ENCODE assay signal across 10 cellular contexts in genomic region chr6:28351087-28351486, GRCh38. TPM values are rescaled to one million over a fixed set of nuclear protein-coding genes. Genes with fewer than 3 reads are reported as not detected.
DNase-seq lines count a peak whose midpoint lies in the region; ATAC-seq, FAIRE-seq and TF ChIP-seq lines count a peak whose summit lies in the region.
"Had no signal": no experiment of that assay in that cellular context is flagged by ENCODE, and none has a peak within 500 bp of the region (broad histone marks: within the 10 kb centered on the region; RNA-seq: fewer than 3 reads in every experiment).

No MANE protein-coding gene starts in this region.

- no peak for TF ChIP-seq CTCF in activated CD8-positive, alpha-beta T cell treated with anti-CD3 and anti-CD28 coated beads for 36 hours (IDR thresholded peaks at IDR 0.05)
- TF ChIP-seq CTCF in kidney (IDR thresholded peaks at IDR 0.05; ENCODE audit: borderline replicate concordance, extremely low read depth, insufficient read depth) (no peak), transverse colon (IDR thresholded peaks at IDR 0.05) (no peak)

- H3K36me3 ChIP-seq in kidney (ENCODE audit: control insufficient read depth in 1 of 2, insufficient read depth in 2 of 2, low read length in 2 of 2) (no peaks in the 10 kb centered on the region), transverse colon (no peaks in the 10 kb centered on the region), aorta (ENCODE audit: control insufficient read depth in 1 of 2, insufficient read depth in 2 of 2, low read length in 1 of 2) (no peaks in the 10 kb centered on the region)

- peak overlapping the region; percentile 97 to 98 for H3K4me3 ChIP-seq in kidney (ENCODE audit: low read length in 2 of 2)
- H3K4me3 ChIP-seq in transverse colon = peak overlapping the region in 1 of 4 donors; percentile 84
- no peak overlapping the region for H3K4me3 ChIP-seq in aorta (ENCODE audit: low read length in 2 of 2)

- no peak for TF ChIP-seq EP300 in transverse colon (IDR thresholded peaks at IDR 0.05; ENCODE audit: low read depth)

- DNase-seq in activated naive CD4-positive, alpha-beta T cell treated with anti-CD3 and anti-CD28 coated beads, Interleukin-2, amount 10 ng/mL, durations not matched to agents 7 days and 5 days = no peak
- DNase-seq in activated naive CD4-positive, alpha-beta T cell treated with Interleukin-2 at 50 U/mL for 16 hours = no peak
- DNase-seq in activated CD8-positive, alpha-beta T cell treated with anti-CD3 and anti-CD28 coated beads for 36 hours = no peak
- DNase-seq in kidney (no peak), transverse colon (no peak), aorta (no peak)

- CTCF ChIA-PET in activated naive CD4-positive, alpha-beta T cell treated with anti-CD3 and anti-CD28 coated beads, Interleukin-2, amount 10 ng/mL, durations not matched to agents 7 days and 5 days (lab: Charles Lee) = interaction anchor here (1.2 kb wide), 1 partner anchor 11 kb away, joined by 3 read pairs; no protein-coding TSS in a partner anchor
- CTCF ChIA-PET in activated CD8-positive, alpha-beta T cell treated with anti-CD3 and anti-CD28 coated beads for 36 hours (lab: Charles Lee) = no interaction called here

- no peak overlapping the region for H3K9ac ChIP-seq in kidney (ENCODE audit: low read length in 2 of 2)

- peaks cover 6 to 18% of the 10 kb centered on the region in 2 donors for H3K4me1 ChIP-seq in kidney (ENCODE audit: control insufficient read depth in 1 of 2, insufficient read depth in 1 of 2, low read depth in 1 of 2, low read length in 2 of 2)
- peaks cover 17 to 32% (median 24%) of the 10 kb centered on the region in 4 donors for H3K4me1 ChIP-seq in transverse colon
- H3K4me1 ChIP-seq in aorta (ENCODE audit: control insufficient read depth in 1 of 2, insufficient read depth in 2 of 2, low read length in 2 of 2) = no peaks in the 10 kb centered on the region

- H3K4me3 Mint-ChIP-seq in activated naive CD4-positive, alpha-beta T cell treated with anti-CD3 and anti-CD28 coated beads, Interleukin-2, amount 10 ng/mL, durations not matched to agents 7 days and 5 days = peak overlapping the region; percentile 97
- H3K4me3 Mint-ChIP-seq in activated CD8-positive, alpha-beta T cell treated with anti-CD3 and anti-CD28 coated beads for 36 hours = peak overlapping the region; percentile 98

- peaks cover 42% of the 10 kb centered on the region for H3K4me1 Mint-ChIP-seq in activated naive CD4-positive, alpha-beta T cell treated with anti-CD3 and anti-CD28 coated beads, Interleukin-2, amount 10 ng/mL, durations not matched to agents 7 days and 5 days
- peaks cover 29% of the 10 kb centered on the region for H3K4me1 Mint-ChIP-seq in activated CD8-positive, alpha-beta T cell treated with anti-CD3 and anti-CD28 coated beads for 36 hours (ENCODE audit: low read depth)

- peaks cover 18% of the 10 kb centered on the region for H3K36me3 Mint-ChIP-seq in activated naive CD4-positive, alpha-beta T cell treated with anti-CD3 and anti-CD28 coated beads, Interleukin-2, amount 10 ng/mL, durations not matched to agents 7 days and 5 days
- no peaks in the 10 kb centered on the region for H3K36me3 Mint-ChIP-seq in activated CD8-positive, alpha-beta T cell treated with anti-CD3 and anti-CD28 coated beads for 36 hours (ENCODE audit: low read depth)

- peak overlapping the region; percentile 94 for H3K27ac Mint-ChIP-seq in activated naive CD4-positive, alpha-beta T cell treated with anti-CD3 and anti-CD28 coated beads, Interleukin-2, amount 10 ng/mL, durations not matched to agents 7 days and 5 days
- H3K27ac Mint-ChIP-seq in activated CD8-positive, alpha-beta T cell treated with anti-CD3 and anti-CD28 coated beads for 36 hours = no peak overlapping the region

- no peak overlapping the region for H3K27ac ChIP-seq in kidney (ENCODE audit: low read depth in 2 of 2, low read length in 2 of 2)
- H3K27ac ChIP-seq in transverse colon = peak overlapping the region; percentile 31 to 85 (median 84)
- no peak overlapping the region for H3K27ac ChIP-seq in aorta (ENCODE audit: low read depth in 1 of 2, low read length in 2 of 2)

- TF ChIP-seq POLR2A in transverse colon (IDR thresholded peaks at IDR 0.05) = no peak

- POLR2A ChIA-PET in activated CD8-positive, alpha-beta T cell treated with anti-CD3 and anti-CD28 coated beads for 36 hours (lab: Charles Lee) = interaction anchor here (1.5 kb wide), 1 partner anchor 16 kb away, joined by 5 read pairs; the partner anchor contains the start of gene ZSCAN31

- intact Hi-C loops in activated CD8-positive, alpha-beta T cell treated with anti-CD3 and anti-CD28 coated beads for 36 hours (cut with micrococcal nuclease) = loop anchor here (10.0 kb wide), 2 partner anchors 86 to 446 kb away; partner anchors contain the start of gene ZSCAN26
- intact Hi-C loops in kidney (cut with DNase I) = no loop called here
- intact Hi-C loops in transverse colon (cut with DNase I; ENCODE audit: low total_unique reads) = loop anchor here (10.0 kb wide), 1 partner anchor 216 kb away; no protein-coding TSS in a partner anchor
- intact Hi-C loops in aorta (cut with DNase I) = loop anchor here (10.0 kb wide), 1 partner anchor 96 kb away; the partner anchor contains the start of genes NKAPL (in 2 of the 2) and ZKSCAN4 (in 2 of the 2)

- ATAC-seq in activated CD8-positive, alpha-beta T cell treated with anti-CD3 and anti-CD28 coated beads for 36 hours = no peak
- ATAC-seq in GM18909 (IDR thresholded peaks at IDR 0.05; ENCODE audit: poor library complexity, unreplicated experiment) (no peak), aorta (ENCODE audit: low FRiP score) (no peak), GM21447 (IDR thresholded peaks at IDR 0.05; ENCODE audit: unreplicated experiment) (no peak)
- ATAC-seq: stimulated activated memory B cell treated with anti-CD40 and anti-IgM and Interleukin-4, amounts not matched to agents 10 μg/mL and 1 μg/mL and 100 μg/mL, for 72 hours had no signal

- H3K27me3 ChIP-seq in transverse colon (peaks cover 4% of the 10 kb centered on the region), aorta (ENCODE audit: control insufficient read depth in 1 of 2, insufficient read depth in 2 of 2, low read length in 1 of 2) (no peaks in the 10 kb centered on the region)

- FAIRE-seq in kidney (lab: Jason Lieb, UNC) = no peak
- FAIRE-seq: colon had no signal

- WGBS in transverse colon (ENCODE audit: low coverage in 1 of 2), 2 donors = 51 to 73% methylated on average over 2 of the region's 2 CpGs
- 80% methylated on average over 2 of the region's 2 CpGs for WGBS in aorta, 2 donors

- H3K9me3 Mint-ChIP-seq in activated naive CD4-positive, alpha-beta T cell treated with anti-CD3 and anti-CD28 coated beads, Interleukin-2, amount 10 ng/mL, durations not matched to agents 7 days and 5 days = peaks cover 6% of the 10 kb centered on the region
- no peaks in the 10 kb centered on the region for H3K9me3 Mint-ChIP-seq in activated CD8-positive, alpha-beta T cell treated with anti-CD3 and anti-CD28 coated beads for 36 hours

- no peaks in the 10 kb centered on the region for H3K9me3 ChIP-seq in kidney (ENCODE audit: control insufficient read depth in 1 of 2, low read length in 2 of 2)
- no peaks in the 10 kb centered on the region for H3K9me3 ChIP-seq in transverse colon
- no peaks in the 10 kb centered on the region for H3K9me3 ChIP-seq in aorta (ENCODE audit: control insufficient read depth, low read length)

- in situ Hi-C loops in transverse colon (cut with MboI; ENCODE audit: low pct_ligation_motif_present in 1 of 4, low pct_unique_long_range_greater_than_20kb in 1 of 4, low sequenced_read_pairs in 3 of 4) = loop anchor here (5.0 to 25.0 kb wide), 6 partner anchors 89 to 1164 kb away; partner anchors contain the start of genes ZKSCAN8 (in 2 of the 4), NKAPL (in 1 of the 4), OR2B2 (in 1 of the 4) and ZKSCAN4 (in 1 of the 4)

- H3K27me3 Mint-ChIP-seq in activated naive CD4-positive, alpha-beta T cell treated with anti-CD3 and anti-CD28 coated beads, Interleukin-2, amount 10 ng/mL, durations not matched to agents 7 days and 5 days = peaks cover 21% of the 10 kb centered on the region
- H3K27me3 Mint-ChIP-seq in activated CD8-positive, alpha-beta T cell treated with anti-CD3 and anti-CD28 coated beads for 36 hours = peaks cover 5% of the 10 kb centered on the region

RNA-seq across cellular contexts. Expression of gene ZKSCAN3, which starts 1.3 kb away (rescaled TPM):
- 1 to 10 TPM; 2.3 to 3.0 TPM for total RNA-seq in activated CD8-positive, alpha-beta T cell treated with anti-CD3 and anti-CD28 coated beads for 36 hours
- total RNA-seq in kidney (8.3 TPM), transverse colon (1 to 10 TPM; 1.4 to 5.2 (median 4.3) TPM), aorta (1 to 10 TPM; 4.2 to 8.6 TPM)
- polyA plus RNA-seq in kidney (ENCODE audit: insufficient read depth, low read depth, low replicate concordance) (3.5 TPM), aorta (1 to 10 TPM in 1 of 2 donors, under 1 TPM in 1; 0.50 to 2.7 TPM)

RNA-seq across cellular contexts. Expression of gene ZSCAN31, which starts 15.1 kb away (rescaled TPM):
- 1 to 10 TPM; 1.6 to 2.0 TPM for total RNA-seq in activated CD8-positive, alpha-beta T cell treated with anti-CD3 and anti-CD28 coated beads for 36 hours
- 6.3 TPM for total RNA-seq in kidney
- polyA plus RNA-seq in kidney (ENCODE audit: insufficient read depth, low read depth, low replicate concordance) = 4.1 TPM
- total RNA-seq in transverse colon = 10 to 100 TPM in 3 of 4 donors, 1 to 10 TPM in 1; 9.0 to 28.3 (median 17.0) TPM
- 10 to 100 TPM in 1 of 2 donors, 1 to 10 TPM in 1; 8.3 to 10.9 TPM for total RNA-seq in aorta
- 1 to 10 TPM; 4.4 to 7.6 TPM for polyA plus RNA-seq in aorta

RNA-seq across cellular contexts. Expression of gene ZSCAN12, which starts 48.5 kb away (rescaled TPM):
- total RNA-seq in activated CD8-positive, alpha-beta T cell treated with anti-CD3 and anti-CD28 coated beads for 36 hours = 1 to 10 TPM; 7.1 to 7.4 TPM
- total RNA-seq in kidney (7.9 TPM), transverse colon (1 to 10 TPM; 1.2 to 6.2 (median 3.5) TPM), aorta (1 to 10 TPM; 5.0 to 7.0 TPM)
- polyA plus RNA-seq in kidney (ENCODE audit: insufficient read depth, low read depth, low replicate concordance) (1.3 TPM), aorta (1 to 10 TPM; 2.3 to 3.3 TPM)

Comparison
In these comparisons a context has a peak if more than half of its experiments do, and no peak if none do; other contexts are left out.
1. H3K27ac ChIP-seq: peak in transverse colon (4 of 4); none in kidney (0 of 2) and aorta (0 of 2).
2. H3K4me3 ChIP-seq: peak in kidney (2 of 2); none in aorta (0 of 2).